ENCODE assay signal across 21 cellular contexts in genomic region chr2:223007531-223007930, GRCh38. TPM values are rescaled to one million over a fixed set of nuclear protein-coding genes. Genes with fewer than 3 reads are reported as not detected.
DNase-seq lines count a peak whose midpoint lies in the region; ATAC-seq and TF ChIP-seq lines count a peak whose summit lies in the region.
"Had no signal": no experiment of that assay in that cellular context is flagged by ENCODE, and none has a peak within 500 bp of the region (broad histone marks: within the 10 kb centered on the region; RNA-seq: fewer than 3 reads in every experiment).

No MANE protein-coding gene starts in this region.

- no peak overlapping the region for H3K4me2 ChIP-seq in PC-3 (ENCODE audit: low read length)
- H3K4me2 ChIP-seq: A549; BLaER1 treated with 17β-estradiol and CSF1 and Interleukin-3, amounts not matched to agents 10 nM and 100 nM had no signal

- no peak overlapping the region for H3K4me3 ChIP-seq in AG04449 (ENCODE audit: low read depth, low read length)
- H3K4me3 ChIP-seq in PC-3 (ENCODE audit: low read length), result no peak overlapping the region
- H3K4me3 ChIP-seq in epithelial cell of esophagus (ENCODE audit: low read length), result no peak overlapping the region
- no peak overlapping the region for H3K4me3 ChIP-seq in gastroesophageal sphincter
- H3K4me3 ChIP-seq: A549; BLaER1 treated with 17β-estradiol and CSF1 and Interleukin-3, amounts not matched to agents 10 nM and 100 nM; coronary artery; lung; SJCRH30; upper lobe of left lung had no signal

- WGBS in gastroesophageal sphincter (ENCODE audit: low coverage in 1 of 2), 2 donors, result 50 to 69% methylated on average over 1 to 2 of the region's 2 CpGs

- H3K27me3 ChIP-seq in PC-3 (ENCODE audit: low read length), result no peaks in the 10 kb centered on the region
- no peaks in the 10 kb centered on the region for H3K27me3 ChIP-seq in gastroesophageal sphincter
- H3K27me3 ChIP-seq: BLaER1 treated with 17β-estradiol and CSF1 and Interleukin-3, amounts not matched to agents 10 nM and 100 nM; neutrophil; upper lobe of left lung had no signal

- no peaks in the 10 kb centered on the region for H3K79me2 ChIP-seq in PC-3 (ENCODE audit: low read length)

- H3K4me3 Mint-ChIP-seq in activated CD4-positive, alpha-beta memory T cell treated with anti-CD3 and anti-CD28 coated beads for 36 hours, result no peak overlapping the region
- no peak overlapping the region for H3K4me3 Mint-ChIP-seq in activated T-helper 2 cell treated with anti-CD3 and anti-CD28 coated beads, Interferon-gamma antibody, Interleukin-2, Interleukin-4, amounts not matched to agents 10 μg/mL and 5 μg/mL and 100 μg/mL, durations not matched to agents 14 hours and 24 hours and 36 hours (ENCODE audit: low read depth)
- H3K4me3 Mint-ChIP-seq: activated CD4-positive, alpha-beta T cell treated with anti-CD3 and anti-CD28 coated beads, Interleukin-2, amount 10 ng/mL, durations not matched to agents 24 days and 14 days; activated CD8-positive, alpha-beta memory T cell treated with anti-CD3 and anti-CD28 coated beads, Interleukin-2, amount 10 ng/mL, durations not matched to agents 7 days and 5 days; activated T-helper 1 cell treated with anti-CD3 and anti-CD28 coated beads, Interleukin-12 subunit alpha, Interleukin-12 subunit beta, Interleukin-2, Interleukin-4 antibody, amounts not matched to agents 30 ng/mL and 10 ng/mL and 1 ng/mL, durations not matched to agents 14 hours and 24 hours and 36 hours; T-helper 17 cell had no signal

- CTCF ChIA-PET in AG04449 (lab: Yijun Ruan, JAX) (interaction anchor here (1.0 to 2.0 kb wide), 3 partner anchors 13 to 44 kb away, joined by 3 to 7 read pairs (median 4); no protein-coding TSS in a partner anchor), PC-3 (lab: Charles Lee) (no interaction called here)
- CTCF ChIA-PET in activated CD4-positive, alpha-beta memory T cell treated with anti-CD3 and anti-CD28 coated beads for 36 hours (lab: Charles Lee), result interaction anchor here (1.1 kb wide), 1 partner anchor 317 kb away, joined by 3 read pairs; no protein-coding TSS in a partner anchor

- no peak overlapping the region for H3K9ac ChIP-seq in PC-3 (ENCODE audit: low read length)
- H3K9ac ChIP-seq: BLaER1 treated with 17β-estradiol and CSF1 and Interleukin-3, amounts not matched to agents 10 nM and 100 nM had no signal

- no peak for TF ChIP-seq EP300 in gastroesophageal sphincter (IDR thresholded peaks at IDR 0.05)

- no peaks in the 10 kb centered on the region for H3K9me3 Mint-ChIP-seq in activated CD4-positive, alpha-beta memory T cell treated with anti-CD3 and anti-CD28 coated beads for 36 hours
- H3K9me3 Mint-ChIP-seq in activated T-helper 2 cell treated with anti-CD3 and anti-CD28 coated beads, Interferon-gamma antibody, Interleukin-2, Interleukin-4, amounts not matched to agents 10 μg/mL and 5 μg/mL and 100 μg/mL, durations not matched to agents 14 hours and 24 hours and 36 hours, result no peaks in the 10 kb centered on the region
- H3K9me3 Mint-ChIP-seq: activated CD4-positive, alpha-beta T cell treated with anti-CD3 and anti-CD28 coated beads, Interleukin-2, amount 10 ng/mL, durations not matched to agents 24 days and 14 days; activated naive CD4-positive, alpha-beta T cell treated with anti-CD3 and anti-CD28 coated beads, Interleukin-2, amount 50 U/mL, for 72 hours; activated T-helper 1 cell treated with anti-CD3 and anti-CD28 coated beads, Interleukin-12 subunit alpha, Interleukin-12 subunit beta, Interleukin-2, Interleukin-4 antibody, amounts not matched to agents 30 ng/mL and 10 ng/mL and 1 ng/mL, durations not matched to agents 14 hours and 24 hours and 36 hours had no signal

- POLR2A ChIA-PET in AG04449 (lab: Yijun Ruan, JAX), result interaction anchor here (0.6 to 0.9 kb wide), 2 partner anchors 37 to 110 kb away, joined by 3 read pairs; no protein-coding TSS in a partner anchor
- POLR2A ChIA-PET in PC-3 (lab: Charles Lee; ENCODE audit: unreplicated experiment), result no interaction called here
- POLR2A ChIA-PET in activated CD4-positive, alpha-beta memory T cell treated with anti-CD3 and anti-CD28 coated beads for 36 hours (lab: Charles Lee), result no interaction called here

- peaks cover 15% of the 10 kb centered on the region; the same call in 1 of the 2 replicates for H3K4me1 ChIP-seq in PC-3 (ENCODE audit: insufficient read depth, low read length)
- H3K4me1 ChIP-seq in gastroesophageal sphincter, result no peaks in the 10 kb centered on the region
- H3K4me1 ChIP-seq: A549; BLaER1 treated with 17β-estradiol and CSF1 and Interleukin-3, amounts not matched to agents 10 nM and 100 nM; SJCRH30; upper lobe of left lung had no signal

- TF ChIP-seq POLR2A in gastroesophageal sphincter (IDR thresholded peaks at IDR 0.05), result no peak

- no peaks in the 10 kb centered on the region for H3F3A ChIP-seq in PC-3 (ENCODE audit: low read length, unreplicated experiment)

- H3K27me3 Mint-ChIP-seq in activated CD4-positive, alpha-beta memory T cell treated with anti-CD3 and anti-CD28 coated beads for 36 hours, result peaks cover 10% of the 10 kb centered on the region
- no peaks in the 10 kb centered on the region for H3K27me3 Mint-ChIP-seq in activated T-helper 2 cell treated with anti-CD3 and anti-CD28 coated beads, Interferon-gamma antibody, Interleukin-2, Interleukin-4, amounts not matched to agents 10 μg/mL and 5 μg/mL and 100 μg/mL, durations not matched to agents 14 hours and 24 hours and 36 hours (ENCODE audit: low read depth)
- H3K27me3 Mint-ChIP-seq: activated CD4-positive, alpha-beta T cell treated with anti-CD3 and anti-CD28 coated beads, Interleukin-2, amount 10 ng/mL, durations not matched to agents 24 days and 14 days; activated CD8-positive, alpha-beta memory T cell treated with anti-CD3 and anti-CD28 coated beads, Interleukin-2, amount 10 ng/mL, durations not matched to agents 7 days and 5 days had no signal

- ATAC-seq in PC-3 (peak; percentile 46; the same call in 1 of the 2 replicates), gastroesophageal sphincter (no peak)
- ATAC-seq: activated CD8-positive, alpha-beta memory T cell treated with anti-CD3 and anti-CD28 coated beads, Interleukin-2, amount 10 ng/mL, durations not matched to agents 7 days and 5 days; activated naive CD4-positive, alpha-beta T cell treated with anti-CD3 and anti-CD28 coated beads, Interleukin-2, amount 50 U/mL, for 72 hours; T-helper 17 cell had no signal

- BruUV-seq in PC-3 (replicated peaks; lab: Mats Ljungman, UMichigan), result no TSS peak

- H3K4me1 Mint-ChIP-seq in activated CD4-positive, alpha-beta memory T cell treated with anti-CD3 and anti-CD28 coated beads for 36 hours (ENCODE audit: low read depth), result no peaks in the 10 kb centered on the region
- no peaks in the 10 kb centered on the region for H3K4me1 Mint-ChIP-seq in activated T-helper 2 cell treated with anti-CD3 and anti-CD28 coated beads, Interferon-gamma antibody, Interleukin-2, Interleukin-4, amounts not matched to agents 10 μg/mL and 5 μg/mL and 100 μg/mL, durations not matched to agents 14 hours and 24 hours and 36 hours (ENCODE audit: low read depth)
- H3K4me1 Mint-ChIP-seq: activated CD4-positive, alpha-beta T cell treated with anti-CD3 and anti-CD28 coated beads, Interleukin-2, amount 10 ng/mL, durations not matched to agents 24 days and 14 days; activated CD8-positive, alpha-beta memory T cell treated with anti-CD3 and anti-CD28 coated beads, Interleukin-2, amount 10 ng/mL, durations not matched to agents 7 days and 5 days; T-helper 17 cell had no signal

- H2AFZ ChIP-seq in PC-3 (ENCODE audit: low read length), result no peak overlapping the region

- TF ChIP-seq CTCF in AG04449 (IDR thresholded peaks at IDR 0.05; ENCODE audit: insufficient read depth, low read length, missing control alignments) (no peak), PC-3 (conservative IDR thresholded peaks at IDR 0.05; ENCODE audit: low read depth, low read length) (no peak), epithelial cell of esophagus (IDR thresholded peaks at IDR 0.05; ENCODE audit: insufficient read depth, low read depth, low read length, missing control alignments) (no peak), gastroesophageal sphincter (IDR thresholded peaks at IDR 0.05) (no peak)

- H3K36me3 ChIP-seq in PC-3 (ENCODE audit: low read depth, low read length), result no peaks in the 10 kb centered on the region
- H3K36me3 ChIP-seq in gastroesophageal sphincter, result no peaks in the 10 kb centered on the region
- H3K36me3 ChIP-seq: BLaER1 treated with 17β-estradiol and CSF1 and Interleukin-3, amounts not matched to agents 10 nM and 100 nM; neutrophil; SJCRH30; upper lobe of left lung had no signal

- no peak overlapping the region for H3K27ac ChIP-seq in PC-3 (ENCODE audit: low read length)
- H3K27ac ChIP-seq in gastroesophageal sphincter, result no peak overlapping the region
- H3K27ac ChIP-seq: BLaER1 treated with 17β-estradiol and CSF1 and Interleukin-3, amounts not matched to agents 10 nM and 100 nM; coronary artery; neutrophil; SJCRH30; upper lobe of left lung had no signal

- H3K27ac Mint-ChIP-seq in activated CD4-positive, alpha-beta memory T cell treated with anti-CD3 and anti-CD28 coated beads for 36 hours, result no peak overlapping the region
- no peak overlapping the region for H3K27ac Mint-ChIP-seq in activated T-helper 2 cell treated with anti-CD3 and anti-CD28 coated beads, Interferon-gamma antibody, Interleukin-2, Interleukin-4, amounts not matched to agents 10 μg/mL and 5 μg/mL and 100 μg/mL, durations not matched to agents 14 hours and 24 hours and 36 hours
- H3K27ac Mint-ChIP-seq: activated CD4-positive, alpha-beta T cell treated with anti-CD3 and anti-CD28 coated beads, Interleukin-2, amount 10 ng/mL, durations not matched to agents 24 days and 14 days; activated CD8-positive, alpha-beta memory T cell treated with anti-CD3 and anti-CD28 coated beads, Interleukin-2, amount 10 ng/mL, durations not matched to agents 7 days and 5 days; activated naive CD4-positive, alpha-beta T cell treated with anti-CD3 and anti-CD28 coated beads, Interleukin-2, amount 50 U/mL, for 72 hours; activated T-helper 1 cell treated with anti-CD3 and anti-CD28 coated beads, Interleukin-12 subunit alpha, Interleukin-12 subunit beta, Interleukin-2, Interleukin-4 antibody, amounts not matched to agents 30 ng/mL and 10 ng/mL and 1 ng/mL, durations not matched to agents 14 hours and 24 hours and 36 hours; T-helper 17 cell had no signal

- intact Hi-C loops in PC-3 (cut with micrococcal nuclease), result no loop called here
- intact Hi-C loops in activated CD4-positive, alpha-beta memory T cell treated with anti-CD3 and anti-CD28 coated beads for 36 hours (cut with micrococcal nuclease), result no loop called here
- intact Hi-C loops in activated T-helper 2 cell treated with anti-CD3 and anti-CD28 coated beads, Interferon-gamma antibody, Interleukin-2, Interleukin-4, amounts not matched to agents 10 μg/mL and 5 μg/mL and 100 μg/mL, durations not matched to agents 14 hours and 24 hours and 36 hours (cut with micrococcal nuclease), result no loop called here

- H3K36me3 Mint-ChIP-seq in activated CD4-positive, alpha-beta memory T cell treated with anti-CD3 and anti-CD28 coated beads for 36 hours, result no peaks in the 10 kb centered on the region
- H3K36me3 Mint-ChIP-seq in activated T-helper 2 cell treated with anti-CD3 and anti-CD28 coated beads, Interferon-gamma antibody, Interleukin-2, Interleukin-4, amounts not matched to agents 10 μg/mL and 5 μg/mL and 100 μg/mL, durations not matched to agents 14 hours and 24 hours and 36 hours (ENCODE audit: low read depth), result no peaks in the 10 kb centered on the region
- H3K36me3 Mint-ChIP-seq: activated CD8-positive, alpha-beta memory T cell treated with anti-CD3 and anti-CD28 coated beads, Interleukin-2, amount 10 ng/mL, durations not matched to agents 7 days and 5 days; activated naive CD4-positive, alpha-beta T cell treated with anti-CD3 and anti-CD28 coated beads, Interleukin-2, amount 50 U/mL, for 72 hours had no signal

- peak; percentile 66 for DNase-seq in AG04449 (ENCODE audit: low read depth, low spot score)
- peak; percentile 24 for DNase-seq in PC-3
- peak; percentile 27 for DNase-seq in epithelial cell of esophagus (ENCODE audit: low read depth)
- DNase-seq in kidney tubule cell (ENCODE audit: low spot score), result peak; percentile 10
- DNase-seq in activated CD4-positive, alpha-beta memory T cell treated with anti-CD3 and anti-CD28 coated beads for 36 hours, result no peak
- DNase-seq in activated T-helper 2 cell treated with anti-CD3 and anti-CD28 coated beads, Interferon-gamma antibody, Interleukin-2, Interleukin-4, amounts not matched to agents 10 μg/mL and 5 μg/mL and 100 μg/mL, durations not matched to agents 14 hours and 24 hours and 36 hours (ENCODE audit: low spot score), result no peak
- no peak for DNase-seq in NCI-H1930 (lab: John Stamatoyannopoulos, UW)
- DNase-seq: activated CD4-positive, alpha-beta T cell treated with anti-CD3 and anti-CD28 coated beads, Interleukin-2, amount 10 ng/mL, durations not matched to agents 24 days and 14 days; activated CD8-positive, alpha-beta memory T cell treated with anti-CD3 and anti-CD28 coated beads, Interleukin-2, amount 10 ng/mL, durations not matched to agents 7 days and 5 days; hypothalamus; SJCRH30; T-helper 17 cell; upper lobe of left lung had no signal

- H3K9me2 ChIP-seq in PC-3 (replicated peaks; ENCODE audit: low read length), result 0 out of 2 replicates have a peak, but pooled peaks cover 2% of the 10 kb centered on the region

- H3K9me3 ChIP-seq in PC-3 (ENCODE audit: low read length), result no peaks in the 10 kb centered on the region
- no peaks in the 10 kb centered on the region for H3K9me3 ChIP-seq in gastroesophageal sphincter
- H3K9me3 ChIP-seq: A549; BLaER1 treated with 17β-estradiol and CSF1 and Interleukin-3, amounts not matched to agents 10 nM and 100 nM; neutrophil; SJCRH30; upper lobe of left lung had no signal

- H4K20me1 ChIP-seq in PC-3 (ENCODE audit: low read length), result no peaks in the 10 kb centered on the region
- H4K20me1 ChIP-seq: BLaER1 treated with 17β-estradiol and CSF1 and Interleukin-3, amounts not matched to agents 10 nM and 100 nM had no signal

RNA-seq across cellular contexts. Expression of gene KCNE4, which starts 44.5 kb away (rescaled TPM):
- not detected in 2 replicates for total RNA-seq in PC-3 (2014; rRNA removed)
- total RNA-seq in gastroesophageal sphincter, result 10 to 100 TPM; 13.0 to 24.8 (median 20.0) TPM
- total RNA-seq in activated CD4-positive, alpha-beta memory T cell treated with anti-CD3 and anti-CD28 coated beads for 36 hours, result not detected
- not detected in 2 replicates for total RNA-seq in activated T-helper 2 cell treated with anti-CD3 and anti-CD28 coated beads, Interferon-gamma antibody, Interleukin-2, Interleukin-4, amounts not matched to agents 10 μg/mL and 5 μg/mL and 100 μg/mL, durations not matched to agents 14 hours and 24 hours and 36 hours
- total RNA-seq: activated CD4-positive, alpha-beta T cell treated with anti-CD3 and anti-CD28 coated beads, Interleukin-2, amount 10 ng/mL, durations not matched to agents 24 days and 14 days; activated CD8-positive, alpha-beta memory T cell treated with anti-CD3 and anti-CD28 coated beads, Interleukin-2, amount 10 ng/mL, durations not matched to agents 7 days and 5 days; activated naive CD4-positive, alpha-beta T cell treated with anti-CD3 and anti-CD28 coated beads, Interleukin-2, amount 50 U/mL, for 72 hours; activated T-helper 1 cell treated with anti-CD3 and anti-CD28 coated beads, Interleukin-12 subunit alpha, Interleukin-12 subunit beta, Interleukin-2, Interleukin-4 antibody, amounts not matched to agents 30 ng/mL and 10 ng/mL and 1 ng/mL, durations not matched to agents 14 hours and 24 hours and 36 hours; T-helper 17 cell had no signal

Comparison
In these comparisons a context has a peak if more than half of its experiments do, and no peak if none do; other contexts are left out.
1. DNase-seq: peak in AG04449 (single experiment), PC-3 (single experiment), epithelial cell of esophagus (single experiment) and kidney tubule cell (single experiment); none in activated CD4-positive, alpha-beta memory T cell treated with anti-CD3 and anti-CD28 coated beads for 36 hours (single experiment), activated T-helper 2 cell treated with anti-CD3 and anti-CD28 coated beads, Interferon-gamma antibody, Interleukin-2, Interleukin-4, amounts not matched to agents 10 μg/mL and 5 μg/mL and 100 μg/mL, durations not matched to agents 14 hours and 24 hours and 36 hours (single experiment) and NCI-H1930 (0 of 2).
2. RNA of gene KCNE4, which starts 44.5 kb away (total RNA-seq): 13.0 to 24.8 TPM in gastroesophageal sphincter; not detected in PC-3, not detected in activated CD4-positive, alpha-beta memory T cell treated with anti-CD3 and anti-CD28 coated beads for 36 hours and not detected in activated T-helper 2 cell treated with anti-CD3 and anti-CD28 coated beads, Interferon-gamma antibody, Interleukin-2, Interleukin-4, amounts not matched to agents 10 μg/mL and 5 μg/mL and 100 μg/mL, durations not matched to agents 14 hours and 24 hours and 36 hours; every median in the first group is over 10 times any median in the second.